ENCODE assay signal across 18 cellular contexts in the genomic region with DNA sequence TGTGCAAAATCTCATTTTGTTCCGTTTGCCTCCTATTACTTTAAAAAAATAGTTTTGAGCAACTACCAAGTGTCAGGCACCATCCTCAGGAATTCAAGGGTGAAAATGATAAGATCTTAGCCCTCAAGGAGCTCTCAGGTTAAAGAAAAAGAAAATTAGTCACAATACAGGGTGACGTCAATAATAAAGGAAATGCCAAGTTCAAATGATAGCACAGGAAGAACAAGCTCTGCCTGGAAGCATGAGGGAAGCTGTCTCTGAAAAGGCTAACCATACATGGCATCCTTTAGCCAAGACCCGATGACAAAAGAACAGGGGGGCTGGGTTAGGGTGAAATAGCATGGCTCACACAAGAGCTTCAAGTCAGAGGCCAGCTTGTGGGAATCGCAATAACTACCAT. TPM values are rescaled to one million over a fixed set of nuclear protein-coding genes. Genes with fewer than 3 reads are reported as not detected.
DNase-seq lines count a peak whose midpoint lies in the region; ATAC-seq and TF ChIP-seq lines count a peak whose summit lies in the region.
"Had no signal": no experiment of that assay in that cellular context is flagged by ENCODE, and none has a peak within 500 bp of the region (broad histone marks: within the 10 kb centered on the region; RNA-seq: fewer than 3 reads in every experiment).

No MANE protein-coding gene starts in this region.

- H3K4me3 Mint-ChIP-seq in activated CD4-positive, alpha-beta T cell treated with anti-CD3 and anti-CD28 coated beads, Interleukin-2, amount 10 ng/mL, durations not matched to agents 24 days and 14 days = no peak overlapping the region
- H3K4me3 Mint-ChIP-seq in activated T-helper 2 cell treated with anti-CD3 and anti-CD28 coated beads, Interferon-gamma antibody, Interleukin-2, Interleukin-4, amounts not matched to agents 10 μg/mL and 5 μg/mL and 100 μg/mL, durations not matched to agents 14 hours and 24 hours and 36 hours (ENCODE audit: low read depth) = no peak overlapping the region
- H3K4me3 Mint-ChIP-seq: immature natural killer cell had no signal

- WGBS in stomach, 5 donors = 50 to 71% (median 57%) methylated on average over 4 of the region's 4 CpGs

- no peak for DNase-seq in activated CD4-positive, alpha-beta T cell treated with anti-CD3 and anti-CD28 coated beads, Interleukin-2, amount 10 ng/mL, durations not matched to agents 24 days and 14 days
- no peak for DNase-seq in activated CD4-positive, alpha-beta T cell treated with anti-CD3 and anti-CD28 coated beads, Interleukin-2, amount 50 U/mL, for 4 hours
- DNase-seq in activated T-helper 2 cell treated with anti-CD3 and anti-CD28 coated beads, Interferon-gamma antibody, Interleukin-2, Interleukin-4, amounts not matched to agents 10 μg/mL and 5 μg/mL and 100 μg/mL, durations not matched to agents 14 hours and 24 hours and 36 hours (ENCODE audit: low spot score) = no peak
- DNase-seq in foreskin keratinocyte = peak; percentile 83 to 95
- DNase-seq in stomach = no peak
- DNase-seq in NCI-H2196 treated with DMSO at 0.1 percent for 48 hours (lab: John Stamatoyannopoulos, UW; ENCODE audit: unreplicated experiment) = no peak
- no peak for DNase-seq in DMS79 treated with DMSO at 0.1 percent for 48 hours (lab: John Stamatoyannopoulos, UW)
- DNase-seq: central memory CD4-positive, alpha-beta T cell; erythroblast; immature natural killer cell; NCI-H1694 treated with DMSO at 0.1 percent for 48 hours; NCI-H82; WERI-Rb-1 had no signal

- H3K27ac Mint-ChIP-seq in activated CD4-positive, alpha-beta T cell treated with anti-CD3 and anti-CD28 coated beads, Interleukin-2, amount 10 ng/mL, durations not matched to agents 24 days and 14 days = peak overlapping the region; percentile 30
- peak overlapping the region; percentile 3 for H3K27ac Mint-ChIP-seq in activated T-helper 2 cell treated with anti-CD3 and anti-CD28 coated beads, Interferon-gamma antibody, Interleukin-2, Interleukin-4, amounts not matched to agents 10 μg/mL and 5 μg/mL and 100 μg/mL, durations not matched to agents 14 hours and 24 hours and 36 hours
- H3K27ac Mint-ChIP-seq: immature natural killer cell had no signal

- no peak overlapping the region for H3K4me3 ChIP-seq in stomach
- H3K4me3 ChIP-seq: A549 had no signal

- no peak for TF ChIP-seq POLR2A in stomach (IDR thresholded peaks at IDR 0.05)

- H3K4me1 Mint-ChIP-seq in activated CD4-positive, alpha-beta T cell treated with anti-CD3 and anti-CD28 coated beads, Interleukin-2, amount 10 ng/mL, durations not matched to agents 24 days and 14 days = peaks cover 34% of the 10 kb centered on the region
- peaks cover 36% of the 10 kb centered on the region for H3K4me1 Mint-ChIP-seq in activated T-helper 2 cell treated with anti-CD3 and anti-CD28 coated beads, Interferon-gamma antibody, Interleukin-2, Interleukin-4, amounts not matched to agents 10 μg/mL and 5 μg/mL and 100 μg/mL, durations not matched to agents 14 hours and 24 hours and 36 hours (ENCODE audit: low read depth)
- H3K4me1 Mint-ChIP-seq: immature natural killer cell had no signal

- H3K27me3 ChIP-seq in foreskin keratinocyte = no peaks in the 10 kb centered on the region
- H3K27me3 ChIP-seq in stomach = peaks cover 0 to 14% (median 0%) of the 10 kb centered on the region in 3 donors

- peaks cover 3% of the 10 kb centered on the region for H3K9me3 Mint-ChIP-seq in activated CD4-positive, alpha-beta T cell treated with anti-CD3 and anti-CD28 coated beads, Interleukin-2, amount 10 ng/mL, durations not matched to agents 24 days and 14 days
- no peaks in the 10 kb centered on the region for H3K9me3 Mint-ChIP-seq in activated T-helper 2 cell treated with anti-CD3 and anti-CD28 coated beads, Interferon-gamma antibody, Interleukin-2, Interleukin-4, amounts not matched to agents 10 μg/mL and 5 μg/mL and 100 μg/mL, durations not matched to agents 14 hours and 24 hours and 36 hours
- H3K9me3 Mint-ChIP-seq: immature natural killer cell had no signal

- TF ChIP-seq CTCF in foreskin keratinocyte (conservative IDR thresholded peaks at IDR 0.05) (no peak), stomach (IDR thresholded peaks at IDR 0.05) (no peak)

- intact Hi-C loops in activated CD4-positive, alpha-beta T cell treated with anti-CD3 and anti-CD28 coated beads, Interleukin-2, amount 10 ng/mL, durations not matched to agents 24 days and 14 days (cut with micrococcal nuclease) = no loop called here
- intact Hi-C loops in activated T-helper 2 cell treated with anti-CD3 and anti-CD28 coated beads, Interferon-gamma antibody, Interleukin-2, Interleukin-4, amounts not matched to agents 10 μg/mL and 5 μg/mL and 100 μg/mL, durations not matched to agents 14 hours and 24 hours and 36 hours (cut with micrococcal nuclease) = no loop called here
- intact Hi-C loops in stomach (cut with DNase I; ENCODE audit: low total_unique reads) = no loop called here

- peak overlapping the region; percentile 38 for H3K27ac ChIP-seq in foreskin keratinocyte
- H3K27ac ChIP-seq in stomach = peak overlapping the region; percentile 60 to 86 (median 69)
- H3K27ac ChIP-seq: A549, KMS-11, WERI-Rb-1 had no signal

- H3K36me3 ChIP-seq in stomach = no peaks in the 10 kb centered on the region
- H3K36me3 ChIP-seq: WERI-Rb-1 had no signal

- ATAC-seq in foreskin keratinocyte = peak; percentile 72
- no peak for ATAC-seq in HG03520 (IDR thresholded peaks at IDR 0.05; ENCODE audit: unreplicated experiment)
- ATAC-seq: A549, sciatic nerve had no signal

- H3K36me3 Mint-ChIP-seq in activated CD4-positive, alpha-beta T cell treated with anti-CD3 and anti-CD28 coated beads, Interleukin-2, amount 10 ng/mL, durations not matched to agents 24 days and 14 days (ENCODE audit: low read depth) = no peaks in the 10 kb centered on the region
- no peaks in the 10 kb centered on the region for H3K36me3 Mint-ChIP-seq in activated T-helper 2 cell treated with anti-CD3 and anti-CD28 coated beads, Interferon-gamma antibody, Interleukin-2, Interleukin-4, amounts not matched to agents 10 μg/mL and 5 μg/mL and 100 μg/mL, durations not matched to agents 14 hours and 24 hours and 36 hours (ENCODE audit: low read depth)
- H3K36me3 Mint-ChIP-seq: immature natural killer cell had no signal

- no peaks in the 10 kb centered on the region for H3K27me3 Mint-ChIP-seq in activated CD4-positive, alpha-beta T cell treated with anti-CD3 and anti-CD28 coated beads, Interleukin-2, amount 10 ng/mL, durations not matched to agents 24 days and 14 days
- peaks cover 2% of the 10 kb centered on the region for H3K27me3 Mint-ChIP-seq in activated T-helper 2 cell treated with anti-CD3 and anti-CD28 coated beads, Interferon-gamma antibody, Interleukin-2, Interleukin-4, amounts not matched to agents 10 μg/mL and 5 μg/mL and 100 μg/mL, durations not matched to agents 14 hours and 24 hours and 36 hours (ENCODE audit: low read depth)

- no peak for TF ChIP-seq EP300 in stomach (IDR thresholded peaks at IDR 0.05)

- peaks cover 38% of the 10 kb centered on the region for H3K4me1 ChIP-seq in foreskin keratinocyte
- H3K4me1 ChIP-seq in stomach = peaks cover 5 to 45% (median 28%) of the 10 kb centered on the region in 4 donors
- H3K4me1 ChIP-seq: A549 had no signal

- H3K9me3 ChIP-seq in stomach = no peaks in the 10 kb centered on the region
- H3K9me3 ChIP-seq: A549 had no signal

RNA-seq across cellular contexts. Expression of gene MPZL2, which starts 11.1 kb away (rescaled TPM):
- total RNA-seq in activated CD4-positive, alpha-beta T cell treated with anti-CD3 and anti-CD28 coated beads, Interleukin-2, amount 10 ng/mL, durations not matched to agents 24 days and 14 days = 18.5 and 19.3 TPM in 2 replicates
- 13.9 and 14.6 TPM in 2 replicates for total RNA-seq in activated T-helper 2 cell treated with anti-CD3 and anti-CD28 coated beads, Interferon-gamma antibody, Interleukin-2, Interleukin-4, amounts not matched to agents 10 μg/mL and 5 μg/mL and 100 μg/mL, durations not matched to agents 14 hours and 24 hours and 36 hours
- total RNA-seq in foreskin keratinocyte = 50.1 and 62.0 TPM in 2 replicates
- polyA plus RNA-seq in foreskin keratinocyte = 25.3 and 34.0 TPM in 2 replicates
- total RNA-seq in stomach = 10 to 100 TPM in 4 of 5 donors, under 1 TPM in 1; 0.58 to 97.2 (median 56.7) TPM
- 10 to 100 TPM; 12.2 to 79.1 (median 35.4) TPM for polyA plus RNA-seq in stomach

RNA-seq across cellular contexts. Expression of gene MPZL3, which starts 23.0 kb away (rescaled TPM):
- total RNA-seq in activated CD4-positive, alpha-beta T cell treated with anti-CD3 and anti-CD28 coated beads, Interleukin-2, amount 10 ng/mL, durations not matched to agents 24 days and 14 days = 64.6 and 65.4 TPM in 2 replicates
- 49.5 and 49.7 TPM in 2 replicates for total RNA-seq in activated T-helper 2 cell treated with anti-CD3 and anti-CD28 coated beads, Interferon-gamma antibody, Interleukin-2, Interleukin-4, amounts not matched to agents 10 μg/mL and 5 μg/mL and 100 μg/mL, durations not matched to agents 14 hours and 24 hours and 36 hours
- total RNA-seq in foreskin keratinocyte (9.8 and 11.5 TPM in 2 replicates), stomach (10 to 100 TPM in 1 of 5 donors, 1 to 10 TPM in 3, under 1 TPM in 1; 0.45 to 20.0 (median 6.7) TPM)
- polyA plus RNA-seq in foreskin keratinocyte (4.2 and 4.3 TPM in 2 replicates), stomach (1 to 10 TPM; 2.1 to 7.2 (median 3.4) TPM)
- total RNA-seq: SK-MEL-5 had no signal

RNA-seq across cellular contexts. Expression of gene CD3E, which starts 29.3 kb away (rescaled TPM):
- total RNA-seq in activated CD4-positive, alpha-beta T cell treated with anti-CD3 and anti-CD28 coated beads, Interleukin-2, amount 10 ng/mL, durations not matched to agents 24 days and 14 days = 571 TPM in 2 replicates
- total RNA-seq in activated T-helper 2 cell treated with anti-CD3 and anti-CD28 coated beads, Interferon-gamma antibody, Interleukin-2, Interleukin-4, amounts not matched to agents 10 μg/mL and 5 μg/mL and 100 μg/mL, durations not matched to agents 14 hours and 24 hours and 36 hours = 518 and 529 TPM in 2 replicates
- total RNA-seq in foreskin keratinocyte (not detected in 2 replicates), stomach (10 to 100 TPM in 1 of 5 donors, 1 to 10 TPM in 2, not detected in 2; 2.4 to 15.8 (median 7.1) TPM)
- polyA plus RNA-seq in foreskin keratinocyte (not detected in 2 replicates), stomach (1 to 10 TPM; 2.3 to 6.7 (median 4.5) TPM)
- total RNA-seq: SK-MEL-5 had no signal
- polyA plus RNA-seq: A549 had no signal

RNA-seq across cellular contexts. Expression of gene JAML, which starts 50.4 kb away (rescaled TPM):
- 303 and 318 TPM in 2 replicates for total RNA-seq in activated CD4-positive, alpha-beta T cell treated with anti-CD3 and anti-CD28 coated beads, Interleukin-2, amount 10 ng/mL, durations not matched to agents 24 days and 14 days
- 377 and 389 TPM in 2 replicates for total RNA-seq in activated T-helper 2 cell treated with anti-CD3 and anti-CD28 coated beads, Interferon-gamma antibody, Interleukin-2, Interleukin-4, amounts not matched to agents 10 μg/mL and 5 μg/mL and 100 μg/mL, durations not matched to agents 14 hours and 24 hours and 36 hours
- total RNA-seq in foreskin keratinocyte = not detected in 2 replicates
- not detected in 2 replicates for polyA plus RNA-seq in foreskin keratinocyte
- 10 to 100 TPM in 4 of 5 donors, 1 to 10 TPM in 1; 9.2 to 35.0 (median 21.4) TPM for total RNA-seq in stomach
- 10 to 100 TPM in 1 of 3 donors, 1 to 10 TPM in 2; 3.7 to 14.5 (median 4.6) TPM for polyA plus RNA-seq in stomach
- total RNA-seq: SK-MEL-5 had no signal
- polyA plus RNA-seq: A549 had no signal

Comparison
In these comparisons a context has a peak if more than half of its experiments do, and no peak if none do; other contexts are left out.
1. DNase-seq: peak in foreskin keratinocyte (2 of 2); none in activated CD4-positive, alpha-beta T cell treated with anti-CD3 and anti-CD28 coated beads, Interleukin-2, amount 10 ng/mL, durations not matched to agents 24 days and 14 days (single experiment), activated CD4-positive, alpha-beta T cell treated with anti-CD3 and anti-CD28 coated beads, Interleukin-2, amount 50 U/mL, for 4 hours (0 of 2), activated T-helper 2 cell treated with anti-CD3 and anti-CD28 coated beads, Interferon-gamma antibody, Interleukin-2, Interleukin-4, amounts not matched to agents 10 μg/mL and 5 μg/mL and 100 μg/mL, durations not matched to agents 14 hours and 24 hours and 36 hours (single experiment), stomach (single experiment), NCI-H2196 treated with DMSO at 0.1 percent for 48 hours (single experiment) and DMS79 treated with DMSO at 0.1 percent for 48 hours (single experiment).
2. RNA of gene CD3E, which starts 29.3 kb away (total RNA-seq): 571 TPM in activated CD4-positive, alpha-beta T cell treated with anti-CD3 and anti-CD28 coated beads, Interleukin-2, amount 10 ng/mL, durations not matched to agents 24 days and 14 days and 518 to 529 TPM in activated T-helper 2 cell treated with anti-CD3 and anti-CD28 coated beads, Interferon-gamma antibody, Interleukin-2, Interleukin-4, amounts not matched to agents 10 μg/mL and 5 μg/mL and 100 μg/mL, durations not matched to agents 14 hours and 24 hours and 36 hours; 2.4 to 15.8 TPM in stomach and not detected in foreskin keratinocyte; every median in the first group is over 10 times any median in the second.